In the genomic region with DNA sequence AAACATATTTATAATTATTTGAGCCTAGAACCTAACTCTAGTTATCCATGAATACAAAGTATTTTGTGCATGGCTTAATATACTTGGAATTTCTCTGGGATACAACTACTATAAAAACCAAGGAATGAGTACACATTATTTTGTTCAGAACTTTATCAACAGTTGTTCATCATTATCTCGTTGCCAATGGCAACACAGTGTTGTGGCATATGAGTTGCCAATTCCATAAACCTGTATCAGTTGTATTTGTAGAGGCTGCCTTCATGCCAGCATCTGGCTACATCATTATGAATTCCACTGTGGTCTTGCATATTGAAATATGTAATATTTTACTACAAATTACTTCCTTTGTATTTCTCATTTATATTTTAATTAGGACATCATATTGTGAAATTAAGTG, we compare ENCODE assay signal across 17 cellular contexts.
DNase-seq lines count a peak whose midpoint lies in the region; ATAC-seq and TF ChIP-seq lines count a peak whose summit lies in the region.
"Had no signal": no experiment of that assay in that cellular context is flagged by ENCODE, and none has a peak within 500 bp of the region (broad histone marks: within the 10 kb centered on the region; RNA-seq: fewer than 3 reads in every experiment).

No MANE protein-coding gene starts in this region.

- H3K18ac ChIP-seq in neuronal stem cell (ENCODE audit: low read length): no peak overlapping the region

- no peak overlapping the region for H2BK12ac ChIP-seq in neuronal stem cell (ENCODE audit: low read length)

- no peak overlapping the region for H3K27ac ChIP-seq in right atrium auricular region
- H3K27ac ChIP-seq in neuronal stem cell (replicated peaks; ENCODE audit: low read length): peak overlapping the region; percentile 79
- H3K27ac ChIP-seq in stomach: no peak overlapping the region
- H3K27ac ChIP-seq: 22Rv1, BLaER1, C4-2B had no signal

- no peak overlapping the region for H3K4me3 ChIP-seq in right atrium auricular region
- H3K4me3 ChIP-seq in neuronal stem cell (ENCODE audit: low read length in 2 of 2): no peak overlapping the region
- no peak overlapping the region for H3K4me3 ChIP-seq in stomach
- H3K4me3 ChIP-seq: BLaER1 had no signal

- no peak for TF ChIP-seq CTCF in right atrium auricular region (IDR thresholded peaks at IDR 0.05)
- TF ChIP-seq CTCF in stomach (IDR thresholded peaks at IDR 0.05): no peak

- TF ChIP-seq POLR2A in stomach (IDR thresholded peaks at IDR 0.05): no peak

- H3K9ac ChIP-seq in neuronal stem cell (ENCODE audit: low read depth, low read length, poor library complexity): no peak overlapping the region
- H3K9ac ChIP-seq: BLaER1 had no signal

- no peak overlapping the region for H4K91ac ChIP-seq in neuronal stem cell (ENCODE audit: low read depth, low read length, poor library complexity)

- no peak overlapping the region for H2AFZ ChIP-seq in neuronal stem cell (ENCODE audit: low read length)

- intact Hi-C loops in left ventricle myocardium superior (cut with micrococcal nuclease) (no loop called here), stomach (cut with DNase I; ENCODE audit: low total_unique reads) (no loop called here)

- no peak overlapping the region for H2BK15ac ChIP-seq in neuronal stem cell (ENCODE audit: low read length)

- H2BK5ac ChIP-seq in neuronal stem cell (ENCODE audit: low read length): no peak overlapping the region

- ATAC-seq in left ventricle myocardium superior: no peak
- ATAC-seq in HG03378 (IDR thresholded peaks at IDR 0.05; ENCODE audit: unreplicated experiment): no peak
- ATAC-seq: CD8-positive, alpha-beta T cell had no signal

- no peaks in the 10 kb centered on the region for H3K79me1 ChIP-seq in neuronal stem cell (ENCODE audit: low read depth, low read length)

- no peak overlapping the region for H2AK5ac ChIP-seq in neuronal stem cell (ENCODE audit: low read depth, low read length)

- H3K36me3 ChIP-seq in right atrium auricular region (no peaks in the 10 kb centered on the region), neuronal stem cell (replicated peaks in 1 of 2; ENCODE audit: control insufficient read depth in 2 of 2, insufficient read depth in 2 of 2, low read length in 2 of 2) (no peaks in the 10 kb centered on the region), stomach (no peaks in the 10 kb centered on the region)
- H3K36me3 ChIP-seq: BLaER1 had no signal

- H3K4ac ChIP-seq in neuronal stem cell (ENCODE audit: low read length): no peak overlapping the region

- H3K27me3 ChIP-seq in right atrium auricular region (no peaks in the 10 kb centered on the region), neuronal stem cell (ENCODE audit: control insufficient read depth in 3 of 3, insufficient read depth in 3 of 3, low read depth in 1 of 3, low read length in 3 of 3) (no peaks in the 10 kb centered on the region), stomach (no peaks in the 10 kb centered on the region)
- H3K27me3 ChIP-seq: BLaER1 had no signal

- H4K8ac ChIP-seq in neuronal stem cell (ENCODE audit: low read depth, low read length): no peak overlapping the region

- WGBS in neuronal stem cell (ENCODE audit: extremely low coverage in 2 of 2, insufficient read length in 2 of 2, insufficient replicate concordance in 1 of 2), 2 donors: no CpG with 5 or more reads among the region's 1 CpG
- WGBS in stomach, 5 donors: 25 to 57% (median 36%) methylated on average over 1 of the region's 1 CpG

- H3K23ac ChIP-seq in neuronal stem cell (ENCODE audit: low read depth, low read length, poor library complexity): no peak overlapping the region

- H3K14ac ChIP-seq in neuronal stem cell (ENCODE audit: low read length): no peak overlapping the region

- TF ChIP-seq EP300 in stomach (IDR thresholded peaks at IDR 0.05): no peak

- H3K4me1 ChIP-seq in right atrium auricular region (no peaks in the 10 kb centered on the region), neuronal stem cell (ENCODE audit: control insufficient read depth in 2 of 2, insufficient read depth in 1 of 2, low read depth in 1 of 2, low read length in 2 of 2) (peaks cover 11 to 33% of the 10 kb centered on the region in 2 donors), stomach (peaks cover 0 to 6% (median 0%) of the 10 kb centered on the region in 4 donors)
- H3K4me1 ChIP-seq: BLaER1, Caco-2 had no signal

- no peaks in the 10 kb centered on the region for H3K9me3 ChIP-seq in right atrium auricular region
- no peaks in the 10 kb centered on the region for H3K9me3 ChIP-seq in neuronal stem cell (replicated peaks in 1 of 2; ENCODE audit: control insufficient read depth in 2 of 2, insufficient read depth in 1 of 2, low read depth in 1 of 2, low read length in 2 of 2)
- H3K9me3 ChIP-seq in stomach: no peaks in the 10 kb centered on the region
- H3K9me3 ChIP-seq: BLaER1, Caco-2 had no signal

- no peak overlapping the region for H3K4me2 ChIP-seq in neuronal stem cell (ENCODE audit: insufficient read depth, low read length, poor library complexity, severe bottlenecking)
- H3K4me2 ChIP-seq: BLaER1 had no signal

- peak; percentile 19 for DNase-seq in DMS 273 (lab: John Stamatoyannopoulos, UW; ENCODE audit: unreplicated experiment)
- DNase-seq in DMS 273 treated with DMSO at 0.1 percent for 48 hours (lab: John Stamatoyannopoulos, UW): no peak
- DNase-seq in right atrium auricular region (ENCODE audit: low spot score): peak; percentile 26
- DNase-seq in left ventricle myocardium superior: no peak
- no peak for DNase-seq in neuronal stem cell (ENCODE audit: low spot score)
- DNase-seq in stomach: no peak
- DNase-seq: Caco-2; CD4-positive, CD25-positive, alpha-beta regulatory T cell; DMS153; DND-41; GOT3; HCEC 1CT had no signal

- no peak overlapping the region for H2BK120ac ChIP-seq in neuronal stem cell (ENCODE audit: low read depth, low read length)

Comparison
In these comparisons a context has a peak if more than half of its experiments do, and no peak if none do; other contexts are left out.
1. DNase-seq: peak in DMS 273 (single experiment) and right atrium auricular region (single experiment); none in DMS 273 treated with DMSO at 0.1 percent for 48 hours (single experiment), left ventricle myocardium superior (single experiment), neuronal stem cell (single experiment) and stomach (single experiment).